Comparison of ENCODE assay signal across 8 cellular contexts in the genomic region with DNA sequence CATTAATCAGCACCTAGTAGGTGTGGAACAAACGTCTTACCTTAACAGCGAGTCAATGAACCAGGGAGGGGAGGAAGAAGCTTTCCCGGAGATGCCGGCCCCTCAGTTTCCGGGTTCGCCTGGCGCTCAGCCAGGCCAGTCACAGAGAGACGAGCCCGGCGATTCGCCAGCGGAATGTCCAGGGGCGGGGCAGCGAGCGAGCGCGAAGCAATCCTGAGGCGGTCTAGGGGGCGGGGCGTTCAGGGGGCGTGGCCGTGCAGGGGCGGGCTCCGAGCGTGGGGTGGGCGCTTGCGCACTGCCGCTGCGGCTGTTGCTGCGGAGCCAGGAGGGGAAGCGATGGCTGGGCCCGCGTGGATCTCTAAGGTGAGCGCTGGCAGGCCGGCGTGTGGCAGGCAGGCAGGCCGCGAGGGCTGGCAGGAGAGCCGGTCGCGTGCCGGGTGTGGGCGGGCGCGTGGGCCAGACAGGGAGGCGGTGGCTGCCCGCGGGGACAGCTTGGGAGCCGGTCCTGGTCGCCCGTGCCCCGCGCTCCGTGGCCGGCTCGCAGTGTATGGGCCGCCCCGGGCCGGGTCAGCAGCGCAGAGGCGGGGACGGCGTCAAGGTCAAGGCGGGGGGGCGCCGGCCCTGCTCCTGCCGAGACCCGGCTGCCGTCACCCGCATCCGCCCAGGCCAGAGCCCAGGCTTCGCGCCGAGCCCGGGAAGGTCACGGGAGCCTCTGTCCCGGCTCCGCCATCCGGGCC. TPM values are rescaled to one million over a fixed set of nuclear protein-coding genes. Genes with fewer than 3 reads are reported as not detected.
DNase-seq lines count a peak whose midpoint lies in the region; ATAC-seq and TF ChIP-seq lines count a peak whose summit lies in the region.

Gene IDH3A, plus strand, starts transcription at position 295 of the 737 bp plus-strand sequence. Its CDS starts 42 bp downstream, at position 337.

- H3K27ac Mint-ChIP-seq in type B pancreatic cell, result peak within 1 kb of the TSS; percentile 97

- peaks cover 11 to 50% of the 10 kb centered on the region in 2 donors for H3K4me1 ChIP-seq in adrenal gland (replicated peaks in 1 of 2)
- H3K4me1 ChIP-seq in heart left ventricle, result peaks cover 2 to 49% (median 29%) of the 10 kb centered on the region in 12 donors

- H3K4me3 Mint-ChIP-seq in type B pancreatic cell, result peak within 1 kb of the TSS; percentile 97

- TF ChIP-seq CTCF in GM13977 (IDR thresholded peaks at IDR 0.05; ENCODE audit: extremely low read depth, insufficient read depth, missing control alignments) (no peak), adrenal gland (IDR thresholded peaks at IDR 0.05) (no peak), heart left ventricle (IDR thresholded peaks at IDR 0.05) (no peak), type B pancreatic cell (conservative IDR thresholded peaks at IDR 0.05) (no peak)

- TF ChIP-seq POLR2A in adrenal gland (IDR thresholded peaks at IDR 0.05) (peak; percentile 68 to 90), heart left ventricle (IDR thresholded peaks at IDR 0.05) (peak; percentile 70 to 94)

- WGBS in adrenal gland, 4 donors, result 0 to 1% (median 0%) methylated on average over 2 to 79 of the region's 79 CpGs
- WGBS in heart left ventricle, 4 donors, result 0 to 1% (median 1%) methylated on average over 45 to 79 of the region's 79 CpGs

- peak; percentile 98 for DNase-seq in GM13977 (ENCODE audit: low spot score)
- peak; percentile 79 for DNase-seq in NCI-H146 treated with DMSO at 0.1 percent for 48 hours (lab: John Stamatoyannopoulos, UW; ENCODE audit: unreplicated experiment)
- peak; percentile 97 to 100 (median 100) for DNase-seq in T-helper 1 cell
- DNase-seq in adrenal gland, result peak; percentile 99 to 100 (median 100)
- DNase-seq in heart left ventricle, result peak; percentile 100
- peak; percentile 97 to 100 (median 99) for DNase-seq in posterior cingulate gyrus
- peak; percentile 100 for DNase-seq in type B pancreatic cell (ENCODE audit: extremely low spot score, unreplicated experiment)

- no peaks in the 10 kb centered on the region for H3K36me3 ChIP-seq in adrenal gland (replicated peaks in 1 of 2)
- peaks cover 0 to 7% (median 0%) of the 10 kb centered on the region in 9 donors for H3K36me3 ChIP-seq in heart left ventricle

- H3K9me3 ChIP-seq in adrenal gland (replicated peaks in 1 of 3) (no peaks in the 10 kb centered on the region), heart left ventricle (no peaks in the 10 kb centered on the region)

- H3K9me3 Mint-ChIP-seq in type B pancreatic cell, result no peaks in the 10 kb centered on the region

- peaks cover 7% of the 10 kb centered on the region for H3K36me3 Mint-ChIP-seq in type B pancreatic cell

- in situ Hi-C loops in GM13977 (cut with MboI; ENCODE audit: low pct_unique_long_range_greater_than_20kb, low sequenced_read_pairs, unreplicated experiment), result no loop called here

- intact Hi-C loops in adrenal gland (cut with DNase I), result no loop called here
- intact Hi-C loops in heart left ventricle (cut with DNase I), result no loop called here
- intact Hi-C loops in posterior cingulate gyrus (cut with DNase I), result no loop called here

- H3K4me1 Mint-ChIP-seq in type B pancreatic cell (ENCODE audit: unreplicated experiment), result peaks cover 23% of the 10 kb centered on the region

- peak within 1 kb of the TSS; percentile 82 to 97 (median 91) for H3K27ac ChIP-seq in adrenal gland
- peak within 1 kb of the TSS; percentile 76 to 97 (median 91) for H3K27ac ChIP-seq in heart left ventricle

- H3K4me3 ChIP-seq in adrenal gland, result peak within 1 kb of the TSS; percentile 49 to 73 (median 52)
- H3K4me3 ChIP-seq in heart left ventricle, result peak within 1 kb of the TSS; percentile 47 to 98 (median 82)

- no peaks in the 10 kb centered on the region for H3K27me3 Mint-ChIP-seq in type B pancreatic cell

- ATAC-seq in HG02870 (IDR thresholded peaks at IDR 0.05; ENCODE audit: unreplicated experiment), result peak; percentile 80
- ATAC-seq in heart left ventricle, result peak; percentile 96 to 98 (median 97)

- H3K27me3 ChIP-seq in adrenal gland (no peaks in the 10 kb centered on the region), heart left ventricle (no peaks in the 10 kb centered on the region)

RNA-seq across cellular contexts. Expression of gene IDH3A, which starts in this region (rescaled TPM):
- total RNA-seq in adrenal gland (100 to 1,000 TPM in 7 of 8 donors, 10 to 100 TPM in 1; 61.5 to 392 (median 132) TPM), heart left ventricle (100 to 1,000 TPM; 166 to 471 (median 359) TPM), type B pancreatic cell (ENCODE audit: low replicate concordance) (66.5 and 93.6 TPM in 2 replicates)
- polyA plus RNA-seq in adrenal gland (100 to 1,000 TPM in 1 of 3 donors, 10 to 100 TPM in 2; 26.9 to 273 (median 50.5) TPM), heart left ventricle (100 to 1,000 TPM; 158 to 160 TPM)

Comparison
In these comparisons a context has a peak if more than half of its experiments do, and no peak if none do; other contexts are left out.
1. Peak in every context shown above with its lines: DNase-seq, ATAC-seq, H3K4me3 ChIP-seq and H3K27ac ChIP-seq.